ENCODE assay signal across 21 cellular contexts in genomic region chr7:106276513-106276912, GRCh38.
"Had no signal": no experiment of that assay in that cellular context is flagged by ENCODE, and none has a peak within 500 bp of the region (broad histone marks: within the 10 kb centered on the region; RNA-seq: fewer than 3 reads in every experiment).

No MANE protein-coding gene starts in this region.

- H3K4me2 ChIP-seq: hepatocyte had no signal

- H3K4me3 Mint-ChIP-seq: naive B cell, nephron, type B pancreatic cell had no signal

- H3K27me3 ChIP-seq: colonic mucosa, esophagus squamous epithelium, hepatocyte, sigmoid colon, suprapubic skin, thyroid gland had no signal

- H3K4me3 ChIP-seq: colonic mucosa, esophagus squamous epithelium, hepatocyte, psoas muscle, sigmoid colon, skin epidermis, suprapubic skin, thyroid gland had no signal

- H2AFZ ChIP-seq: hepatocyte had no signal

- H3K4me1 ChIP-seq: colonic mucosa, thyroid gland had no signal

- H3K27me3 Mint-ChIP-seq: naive B cell, type B pancreatic cell had no signal

- H3K36me3 ChIP-seq: colonic mucosa had no signal

- DNase-seq: colonic mucosa; dermis blood vessel endothelial cell; esophagus squamous epithelium; foreskin melanocyte; head of caudate nucleus; kidney glomerular epithelial cell; mesendoderm; naive B cell; psoas muscle; retina; sigmoid colon; stimulated activated CD4-positive, alpha-beta T cell treated with anti-CD3 and anti-CD28 coated beads, Interleukin-2, amount 100 ng/mL, for 24 hours; stimulated activated CD4-positive, alpha-beta T cell treated with anti-CD3 and anti-CD28 coated beads, Interleukin-4, amount 100 ng/mL, for 4 hours; stimulated activated naive CD4-positive, alpha-beta T cell; thyroid gland had no signal

- FAIRE-seq: urothelium cell line had no signal

- H3K27ac Mint-ChIP-seq: naive B cell, nephron, type B pancreatic cell had no signal

- H3K4me1 Mint-ChIP-seq: nephron had no signal

- ATAC-seq: psoas muscle had no signal

- H3K9me3 Mint-ChIP-seq: naive B cell, nephron had no signal

- H3K27ac ChIP-seq: colonic mucosa, esophagus squamous epithelium, hepatocyte, psoas muscle, sigmoid colon, skin epidermis, suprapubic skin, thyroid gland had no signal

- H3K9me3 ChIP-seq: colonic mucosa, esophagus squamous epithelium, psoas muscle, sigmoid colon, suprapubic skin, thyroid gland had no signal
